In genomic region chr4:147693202-147693601, GRCh38 we compare ENCODE assay signal across 17 cellular contexts. TPM values are rescaled to one million over a fixed set of nuclear protein-coding genes. Genes with fewer than 3 reads are reported as not detected.
DNase-seq lines count a peak whose midpoint lies in the region; ATAC-seq and TF ChIP-seq lines count a peak whose summit lies in the region.
"Had no signal": no experiment of that assay in that cellular context is flagged by ENCODE, and none has a peak within 500 bp of the region (broad histone marks: within the 10 kb centered on the region; RNA-seq: fewer than 3 reads in every experiment).

No MANE protein-coding gene starts in this region.

- TF ChIP-seq POLR2A in gastroesophageal sphincter (IDR thresholded peaks at IDR 0.05): no peak

- H3K36me3 ChIP-seq in gastroesophageal sphincter: no peaks in the 10 kb centered on the region
- H3K36me3 ChIP-seq: BLaER1 had no signal

- H3K27ac ChIP-seq in VCaP (peak overlapping the region; percentile 67), gastroesophageal sphincter (no peak overlapping the region)
- H3K27ac ChIP-seq: BLaER1 had no signal

- 83 to 90% methylated on average over 3 to 4 of the region's 4 CpGs for WGBS in gastroesophageal sphincter (ENCODE audit: low coverage in 1 of 2), 2 donors

- ATAC-seq in left colon: peak; percentile 92
- ATAC-seq in gastroesophageal sphincter: no peak
- ATAC-seq: K562 had no signal

- no peak overlapping the region for H3K4me3 ChIP-seq in gastroesophageal sphincter
- H3K4me3 ChIP-seq: BLaER1, K562 had no signal

- TF ChIP-seq EP300 in gastroesophageal sphincter (IDR thresholded peaks at IDR 0.05): no peak

- TF ChIP-seq CTCF in VCaP (conservative IDR thresholded peaks at IDR 0.05) (no peak), gastroesophageal sphincter (IDR thresholded peaks at IDR 0.05) (no peak)

- no peaks in the 10 kb centered on the region for H3K27me3 ChIP-seq in gastroesophageal sphincter
- H3K27me3 ChIP-seq: BLaER1 had no signal

- intact Hi-C loops in left colon (cut with DNase I, micrococcal nuclease): no loop called here

- no peaks in the 10 kb centered on the region for H3K9me3 ChIP-seq in gastroesophageal sphincter
- H3K9me3 ChIP-seq: BLaER1, Caco-2 had no signal

- no peaks in the 10 kb centered on the region for H3K4me1 ChIP-seq in gastroesophageal sphincter
- H3K4me1 ChIP-seq: BLaER1 had no signal

- DNase-seq in DMS53 (lab: John Stamatoyannopoulos, UW): peak; percentile 41
- DNase-seq in left colon: no peak
- DNase-seq in ureter (ENCODE audit: low spot score): no peak
- DNase-seq in SW 1271 (lab: John Stamatoyannopoulos, UW): no peak
- no peak for DNase-seq in HuH-7.5 (ENCODE audit: low spot score)
- DNase-seq: AML-193; Caco-2; CD8-positive, alpha-beta memory T cell; DMS 273 treated with DMSO at 0.1 percent for 48 hours; DMS79 treated with DMSO at 0.1 percent for 48 hours; EL; GOT3; H9 had no signal

RNA-seq across cellular contexts. Expression of gene PRMT9, which starts 9.2 kb away (rescaled TPM):
- 1 to 10 TPM; 5.1 to 7.1 TPM for total RNA-seq in left colon
- 18.0 TPM for total RNA-seq in ureter
- total RNA-seq in gastroesophageal sphincter: 10 to 100 TPM in 2 of 4 donors, 1 to 10 TPM in 2; 5.3 to 10.7 (median 9.0) TPM

RNA-seq across cellular contexts. Expression of gene ARHGAP10, which starts 38.7 kb away (rescaled TPM):
- 10 to 100 TPM in 1 of 2 donors, 1 to 10 TPM in 1; 3.7 to 14.5 TPM for total RNA-seq in left colon
- 78.0 TPM for total RNA-seq in ureter
- total RNA-seq in gastroesophageal sphincter: 100 to 1,000 TPM; 153 to 404 (median 215) TPM
